10 cellular contexts compared by ENCODE assay signal in genomic region chr20:23116301-23117089, GRCh38. TPM values are rescaled to one million over a fixed set of nuclear protein-coding genes. Genes with fewer than 3 reads are reported as not detected.
A peak's percentile ranks its signal among the peaks of the same experiment; 100 is the strongest.
DNase-seq lines count a peak whose midpoint lies in the region; ATAC-seq and TF ChIP-seq lines count a peak whose summit lies in the region.
"Had no signal": no experiment of that assay in that cellular context is flagged by ENCODE, and none has a peak within 500 bp of the region (broad histone marks: within the 10 kb centered on the region; RNA-seq: fewer than 3 reads in every experiment).

No MANE protein-coding gene starts in this region.

- H3K27me3 ChIP-seq in GM23248 (replicated peaks; ENCODE audit: insufficient read depth) (no peaks in the 10 kb centered on the region), RWPE2 (ENCODE audit: insufficient read depth, poor library complexity, severe bottlenecking) (no peaks in the 10 kb centered on the region)

- TF ChIP-seq CTCF in RWPE2 (IDR thresholded peaks at IDR 0.05; ENCODE audit: poor library complexity, severe bottlenecking) (no peak), fibroblast of villous mesenchyme (IDR thresholded peaks at IDR 0.05; ENCODE audit: insufficient read depth, low read depth, low read length) (no peak), GM13976 (IDR thresholded peaks at IDR 0.05; ENCODE audit: borderline replicate concordance, control extremely low read depth, extremely low read depth, insufficient read depth, missing control alignments) (no peak)

- H3K27ac ChIP-seq in GM23248 (no peak overlapping the region), RWPE2 (ENCODE audit: poor library complexity, severe bottlenecking) (no peak overlapping the region)

- ATAC-seq in RWPE2 (ENCODE audit: low read depth) (peak; percentile 52), GM18873 (IDR thresholded peaks at IDR 0.05; ENCODE audit: low FRiP score, unreplicated experiment) (no peak)

- H3K9ac ChIP-seq in GM23248: no peak overlapping the region

- H3F3A ChIP-seq in GM23248 (ENCODE audit: insufficient read depth): no peaks in the 10 kb centered on the region

- no peak overlapping the region for H2AFZ ChIP-seq in GM23248

- in situ Hi-C loops in GM23248 (cut with MboI): no loop called here
- in situ Hi-C loops in GM13976 (cut with MboI; ENCODE audit: low sequenced_read_pairs, unreplicated experiment): no loop called here

- 70 to 71% methylated on average over 10 of the region's 10 CpGs for WGBS in GM23248 (ENCODE audit: low coverage in 1 of 2, low lambda C conversion rate in 2 of 2, missing lambda C conversion rate in 2 of 2), 2 experiments

- H3K9me3 ChIP-seq in GM23248 (ENCODE audit: low read depth) (no peaks in the 10 kb centered on the region), RWPE2 (ENCODE audit: severe bottlenecking) (no peaks in the 10 kb centered on the region)
- H3K9me3 ChIP-seq: Caco-2 had no signal

- H3K9me2 ChIP-seq in GM23248 (ENCODE audit: insufficient read depth): no peaks in the 10 kb centered on the region

- H3K36me3 ChIP-seq in GM23248 (ENCODE audit: low read depth) (no peaks in the 10 kb centered on the region), RWPE2 (ENCODE audit: low read depth) (no peaks in the 10 kb centered on the region)

- DNase-seq in A172 (ENCODE audit: low spot score) (peak; percentile 5), GM23248 (peak; percentile 66), RWPE2 (ENCODE audit: low spot score) (no peak), fibroblast of villous mesenchyme (ENCODE audit: low read depth) (peak; percentile 72), nucleus accumbens (lab: John Stamatoyannopoulos, UW) (no peak), GM13976 (ENCODE audit: low spot score) (no peak), HT-29 (ENCODE audit: low spot score) (no peak)
- DNase-seq: activated CD4-positive, alpha-beta memory T cell treated with anti-CD3 and anti-CD28 coated beads for 36 hours; Caco-2 had no signal

- no peaks in the 10 kb centered on the region for H3K79me2 ChIP-seq in GM23248 (ENCODE audit: insufficient read depth)

- no peaks in the 10 kb centered on the region for H4K20me1 ChIP-seq in GM23248 (ENCODE audit: insufficient read depth)

- H3K4me3 ChIP-seq in GM23248 (no peak overlapping the region), RWPE2 (ENCODE audit: severe bottlenecking) (no peak overlapping the region), fibroblast of villous mesenchyme (ENCODE audit: low read depth, low read length) (no peak overlapping the region)

- no peaks in the 10 kb centered on the region for H3K4me1 ChIP-seq in GM23248 (ENCODE audit: insufficient read depth)
- H3K4me1 ChIP-seq in RWPE2 (ENCODE audit: insufficient read depth, poor library complexity, severe bottlenecking): no peaks in the 10 kb centered on the region
- H3K4me1 ChIP-seq: Caco-2 had no signal

- no peak overlapping the region for H3K4me2 ChIP-seq in GM23248 (ENCODE audit: unreplicated experiment)

RNA-seq across cellular contexts. Expression of gene CD93, which starts 30.4 kb away (rescaled TPM):
- total RNA-seq in A172 (2014; rRNA removed; shearing (Covaris generic)): not detected in 2 replicates
- total RNA-seq in GM23248 (2014; rRNA removed; shearing (Covaris generic)): not detected in 2 replicates
- 0.03 TPM in 1 of 2 replicates, not detected in the other for polyA plus RNA-seq in GM23248 (2016; fragmentation: Nextera tagmentation; extraction: Ambion mirVana)
- total RNA-seq in fibroblast of villous mesenchyme: under 0.01 TPM in 2 replicates
- total RNA-seq in HT-29 (2014; rRNA removed; shearing (Covaris generic)): not detected in 2 replicates
- total RNA-seq: Caco-2 had no signal

Comparison
In these comparisons a context has a peak if more than half of its experiments do, and no peak if none do; other contexts are left out.
1. DNase-seq: peak in A172 (single experiment), GM23248 (single experiment) and fibroblast of villous mesenchyme (single experiment); none in RWPE2 (single experiment), nucleus accumbens (0 of 56), GM13976 (single experiment) and HT-29 (single experiment).